9 cellular contexts compared by ENCODE assay signal in the genomic region with DNA sequence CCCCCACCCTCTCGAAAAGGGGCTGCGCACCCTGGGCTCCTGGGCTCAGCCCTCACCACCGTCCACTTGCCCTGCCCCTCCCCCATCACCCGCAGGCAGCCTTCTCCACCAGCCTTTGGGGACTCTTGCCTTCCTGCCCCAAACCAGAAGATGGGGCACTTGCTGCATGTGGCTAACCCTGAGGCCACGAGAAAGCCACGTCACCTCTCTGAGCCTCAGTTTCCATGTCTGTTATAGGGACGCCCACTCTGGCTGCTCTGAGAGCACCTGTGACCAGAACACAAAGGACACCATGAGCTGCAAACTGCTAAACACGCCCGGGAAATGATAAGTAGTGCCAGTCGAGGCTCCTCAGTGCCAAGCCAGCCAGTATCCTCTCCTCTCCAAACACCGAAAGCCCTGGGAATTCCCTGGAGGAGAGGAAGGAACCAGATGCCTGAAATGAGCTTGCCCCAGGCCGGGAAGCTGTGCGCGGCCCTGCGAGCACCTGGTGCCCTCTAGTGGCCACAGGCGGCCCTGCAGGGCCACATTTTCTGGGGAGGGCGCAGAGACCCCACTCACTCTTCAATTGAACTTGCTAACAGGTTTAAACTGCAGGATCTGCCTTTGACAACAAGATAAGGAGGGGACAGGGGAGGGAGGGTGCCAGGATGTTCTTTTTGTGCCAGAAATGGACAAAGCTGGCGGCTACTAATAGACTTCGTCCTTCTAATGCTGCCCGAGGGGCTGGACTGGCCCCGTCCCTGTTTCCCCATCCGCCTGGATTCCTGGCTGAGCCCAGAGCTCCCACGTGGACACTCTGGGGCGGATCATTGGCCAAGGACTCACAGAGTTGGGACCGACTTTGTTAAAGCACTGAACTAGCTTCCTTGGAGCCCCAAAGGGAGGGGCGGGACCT. TPM values are rescaled to one million over a fixed set of nuclear protein-coding genes. Genes with fewer than 3 reads are reported as not detected.
DNase-seq lines count a peak whose midpoint lies in the region; ATAC-seq and TF ChIP-seq lines count a peak whose summit lies in the region.
"Had no signal": no experiment of that assay in that cellular context is flagged by ENCODE, and none has a peak within 500 bp of the region (broad histone marks: within the 10 kb centered on the region; RNA-seq: fewer than 3 reads in every experiment).

No MANE protein-coding gene starts in this region.

- intact Hi-C loops in MCF 10A (cut with micrococcal nuclease) = loop anchor here (1.0 to 10.0 kb wide), 5 partner anchors 52 to 354 kb away; no protein-coding TSS in a partner anchor

- DNase-seq in NOMO-1 treated with dmso at 0.1 percent for 144 hours (lab: John Stamatoyannopoulos, UW; ENCODE audit: unreplicated experiment) (peak; percentile 4), NOMO-1 treated with DMSO at 0.1 percent for 48 hours (lab: John Stamatoyannopoulos, UW; ENCODE audit: unreplicated experiment) (no peak), HuH-7.5 (ENCODE audit: low spot score) (peak; percentile 71), T-helper 2 cell (peak in 4 of 5 experiments; percentile 14 to 28 (median 18)), MCF 10A (ENCODE audit: unreplicated experiment) (peak; percentile 68), iPS-NIHi11 (ENCODE audit: low spot score) (peak; percentile 89)
- DNase-seq in stimulated activated CD4-positive, alpha-beta T cell treated with anti-CD3 and anti-CD28 coated beads, Interleukin-12 subunit alpha, Interleukin-12 subunit beta, amount 100 ng/mL, for 24 hours (ENCODE audit: low read depth in 2 of 2) = peak; percentile 24 to 29

- H3K27me3 Mint-ChIP-seq in MCF 10A (ENCODE audit: insufficient read depth, unreplicated experiment) = no peaks in the 10 kb centered on the region

- BruUV-seq in MCF 10A (replicated peaks; lab: Mats Ljungman, UMichigan) = no TSS peak

- no peaks in the 10 kb centered on the region for H3K9me3 Mint-ChIP-seq in MCF 10A (ENCODE audit: unreplicated experiment)

- no peak overlapping the region for H3K27ac Mint-ChIP-seq in MCF 10A (ENCODE audit: low read depth, unreplicated experiment)

- H3K4me3 Mint-ChIP-seq in MCF 10A (ENCODE audit: unreplicated experiment) = no peak overlapping the region

- peak; percentile 97 for TF ChIP-seq CTCF in MCF 10A (IDR thresholded peaks at IDR 0.05; ENCODE audit: unreplicated experiment)

- POLR2A ChIA-PET in MCF 10A (lab: Yijun Ruan, JAX) = interaction anchor here (0.7 to 0.9 kb wide), 2 partner anchors 21 to 50 kb away, joined by 3 read pairs; no protein-coding TSS in a partner anchor

- CTCF ChIA-PET in MCF 10A (lab: Yijun Ruan, JAX) = interaction anchor here (0.6 to 4.4 kb wide), 59 partner anchors 8 to 835 kb away, joined by 3 to 39 read pairs (median 4); partner anchors contain the start of gene SERPINA9

- no peak for ATAC-seq in HG03095 (IDR thresholded peaks at IDR 0.05; ENCODE audit: unreplicated experiment)

- H3K36me3 Mint-ChIP-seq in MCF 10A (ENCODE audit: insufficient read depth, unreplicated experiment) = no peaks in the 10 kb centered on the region

- no peaks in the 10 kb centered on the region for H3K4me1 Mint-ChIP-seq in MCF 10A (ENCODE audit: insufficient read depth, unreplicated experiment)

RNA-seq across cellular contexts. Expression of gene SERPINA9, which starts 10.2 kb away (rescaled TPM):
- not detected in 2 replicates for total RNA-seq in MCF 10A (2022)
- total RNA-seq: pulmonary artery endothelial cell had no signal

RNA-seq across cellular contexts. Expression of gene SERPINA12, which starts 23.1 kb away (rescaled TPM):
- total RNA-seq in MCF 10A (2022) = not detected in 2 replicates
- total RNA-seq: pulmonary artery endothelial cell had no signal

RNA-seq across cellular contexts. Expression of gene SERPINA11, which starts 33.6 kb away (rescaled TPM):
- not detected in 2 replicates for total RNA-seq in MCF 10A (2022)
- total RNA-seq: pulmonary artery endothelial cell had no signal
